ENCODE assay signal across 21 cellular contexts in the genomic region with DNA sequence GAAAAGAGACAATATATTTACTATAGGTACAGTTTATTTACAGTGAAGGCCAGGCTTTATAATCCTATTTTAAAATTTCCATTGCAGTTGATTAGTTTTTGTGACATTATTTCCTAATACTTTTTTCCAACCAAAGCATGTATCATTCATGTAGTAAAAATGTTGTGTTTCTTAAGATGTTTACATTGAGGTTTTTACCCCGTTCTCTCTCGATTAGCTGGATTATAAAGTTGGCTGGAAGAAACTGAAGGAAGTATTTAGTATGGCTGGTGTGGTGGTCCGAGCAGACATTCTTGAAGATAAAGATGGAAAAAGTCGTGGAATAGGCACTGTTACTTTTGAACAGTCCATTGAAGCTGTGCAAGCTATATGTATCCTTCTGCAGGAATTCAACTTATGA. TPM values are rescaled to one million over a fixed set of nuclear protein-coding genes. Genes with fewer than 3 reads are reported as not detected.
"Had no signal": no experiment of that assay in that cellular context is flagged by ENCODE, and none has a peak within 500 bp of the region (broad histone marks: within the 10 kb centered on the region; RNA-seq: fewer than 3 reads in every experiment).

No MANE protein-coding gene starts in this region.

- H3K9me3 Mint-ChIP-seq: activated B cell treated with CpG ODN at 0.5 μM for 24 hours; activated CD8-positive, alpha-beta T cell treated with anti-CD3 and anti-CD28 coated beads for 36 hours; activated naive CD4-positive, alpha-beta T cell treated with anti-CD3 and anti-CD28 coated beads, Interleukin-2, amount 10 ng/mL, durations not matched to agents 7 days and 5 days; effector memory CD8-positive, alpha-beta T cell; nephron progenitor cell had no signal

- H3K27ac Mint-ChIP-seq: activated B cell treated with CpG ODN at 0.5 μM for 24 hours; activated CD8-positive, alpha-beta T cell treated with anti-CD3 and anti-CD28 coated beads for 36 hours; activated naive CD4-positive, alpha-beta T cell treated with anti-CD3 and anti-CD28 coated beads, Interleukin-2, amount 10 ng/mL, durations not matched to agents 7 days and 5 days; nephron progenitor cell had no signal

- H3K4me3 Mint-ChIP-seq: activated B cell treated with CpG ODN at 0.5 μM for 24 hours; activated CD8-positive, alpha-beta T cell treated with anti-CD3 and anti-CD28 coated beads for 36 hours; activated naive CD4-positive, alpha-beta T cell treated with anti-CD3 and anti-CD28 coated beads, Interleukin-2, amount 10 ng/mL, durations not matched to agents 7 days and 5 days; effector memory CD8-positive, alpha-beta T cell; nephron progenitor cell had no signal

- H3K27ac ChIP-seq: adrenal gland, left ventricle myocardium inferior, suprapubic skin, transverse colon, uterus had no signal

- ATAC-seq: activated CD8-positive, alpha-beta T cell treated with anti-CD3 and anti-CD28 coated beads for 36 hours; effector memory CD8-positive, alpha-beta T cell; stimulated activated naive CD8-positive, alpha-beta T cell treated with anti-CD3 and anti-CD28 coated beads, Interleukin-15, Interleukin-2, amounts not matched to agents 100 U/mL and 50 U/mL, for 24 hours had no signal

- FAIRE-seq: frontal cortex had no signal

- H3K4me3 ChIP-seq: adrenal gland, left ventricle myocardium inferior, suprapubic skin, transverse colon, uterus had no signal

- H3K27me3 Mint-ChIP-seq: activated B cell treated with CpG ODN at 0.5 μM for 24 hours; activated CD8-positive, alpha-beta T cell treated with anti-CD3 and anti-CD28 coated beads for 36 hours; activated naive CD4-positive, alpha-beta T cell treated with anti-CD3 and anti-CD28 coated beads, Interleukin-2, amount 10 ng/mL, durations not matched to agents 7 days and 5 days; effector memory CD8-positive, alpha-beta T cell had no signal

- H3K27me3 ChIP-seq: adrenal gland, suprapubic skin, transverse colon, uterus had no signal

- H3K36me3 ChIP-seq: uterus had no signal

- H3K9me3 ChIP-seq: adrenal gland, left ventricle myocardium inferior, suprapubic skin, transverse colon, uterus had no signal

- DNase-seq: activated B cell treated with CpG ODN at 0.5 μM for 24 hours; activated CD4-positive, alpha-beta T cell treated with anti-CD3 and anti-CD28 coated beads for 48 hours; activated CD8-positive, alpha-beta T cell treated with anti-CD3 and anti-CD28 coated beads for 36 hours; activated effector memory CD4-positive, alpha-beta T cell treated with Interleukin-2 at 50 U/mL for 16 hours; activated naive CD4-positive, alpha-beta T cell treated with anti-CD3 and anti-CD28 coated beads, Interleukin-2, amount 10 ng/mL, durations not matched to agents 7 days and 5 days; activated T-cell treated with anti-CD3 and anti-CD28 coated beads, Interleukin-2, amount 50 U/mL, for 1 hour; effector memory CD8-positive, alpha-beta T cell; left ventricle myocardium inferior; mammary epithelial cell; nephron progenitor cell; occipital lobe; retina; stimulated activated CD8-positive, alpha-beta memory T cell treated with anti-CD3 and anti-CD28 coated beads, Interleukin-4, amount 100 ng/mL, for 48 hours; stimulated activated naive CD8-positive, alpha-beta T cell treated with anti-CD3 and anti-CD28 coated beads, Interleukin-15, Interleukin-2, amounts not matched to agents 100 U/mL and 50 U/mL, for 24 hours; transverse colon; uterus had no signal

RNA-seq across cellular contexts. Expression of gene PRAM1, which starts 36.4 kb away (rescaled TPM):
- total RNA-seq: dermis microvascular lymphatic vessel endothelial cell, frontal cortex, mammary epithelial cell, myocyte, occipital lobe had no signal
